In genomic region chr14:93319958-93320357, GRCh38 we compare ENCODE assay signal across 19 cellular contexts.
A peak's percentile ranks its signal among the peaks of the same experiment; 100 is the strongest.
DNase-seq lines count a peak whose midpoint lies in the region; FAIRE-seq lines count a peak whose summit lies in the region.
"Had no signal": no experiment of that assay in that cellular context is flagged by ENCODE, and none has a peak within 500 bp of the region (broad histone marks: within the 10 kb centered on the region; RNA-seq: fewer than 3 reads in every experiment).

No MANE protein-coding gene starts in this region.

- FAIRE-seq in GM18507 (lab: Jason Lieb, UNC): peak; percentile 77
- FAIRE-seq: HepG2 had no signal

- H3K4me3 Mint-ChIP-seq in dendritic cell treated with granulocyte-macrophage colony-stimulating factor and Interleukin-4, amounts not matched to agents 40 ng/mL and 50 ng/mL, for 4 days: no peak overlapping the region

- peak overlapping the region; percentile 44 for H3K27ac Mint-ChIP-seq in dendritic cell treated with granulocyte-macrophage colony-stimulating factor and Interleukin-4, amounts not matched to agents 40 ng/mL and 50 ng/mL, for 4 days

- no peak for DNase-seq in GM18507 (ENCODE audit: extremely low spot score, insufficient read length, low read depth)
- peak; percentile 47 for DNase-seq in KBM-7
- no peak for DNase-seq in posterior cingulate gyrus
- DNase-seq in Ammon's horn (ENCODE audit: low spot score): no peak
- DNase-seq in pons (ENCODE audit: low spot score): no peak
- DNase-seq in activated CD4-positive, CD25-positive, alpha-beta regulatory T cell (lab: John Stamatoyannopoulos, UW): no peak
- DNase-seq: activated CD4-positive, alpha-beta T cell treated with anti-CD3 and anti-CD28 coated beads for 1 hour; activated gamma-delta T cell treated with Interleukin-2 at 50 U/mL for 16 hours; esophagus squamous epithelium; GF-D8; GOT3; midbrain; NCI-H1694 treated with DMSO at 0.1 percent for 48 hours; NCI-H748 treated with DMSO at 0.1 percent for 48 hours; retina had no signal

- H3K36me3 ChIP-seq in BLaER1: peaks cover 27% of the 10 kb centered on the region
- H3K36me3 ChIP-seq: esophagus squamous epithelium had no signal

- H3K4me2 ChIP-seq in BLaER1: peak overlapping the region; percentile 79

- peaks cover 63% of the 10 kb centered on the region for H3K4me1 Mint-ChIP-seq in dendritic cell treated with granulocyte-macrophage colony-stimulating factor and Interleukin-4, amounts not matched to agents 40 ng/mL and 50 ng/mL, for 4 days (ENCODE audit: low read depth)

- H3K27me3 Mint-ChIP-seq in dendritic cell treated with granulocyte-macrophage colony-stimulating factor and Interleukin-4, amounts not matched to agents 40 ng/mL and 50 ng/mL, for 4 days: no peaks in the 10 kb centered on the region

- no peaks in the 10 kb centered on the region for H3K27me3 ChIP-seq in BLaER1
- H3K27me3 ChIP-seq: esophagus squamous epithelium had no signal

- H3K27ac ChIP-seq in BLaER1: peak overlapping the region; percentile 68; the same call in 1 of the 2 replicates
- H3K27ac ChIP-seq: C4-2B, esophagus squamous epithelium had no signal

- peak overlapping the region; percentile 8; the same call in 1 of the 2 replicates for H3K9ac ChIP-seq in BLaER1

- peaks cover 80% of the 10 kb centered on the region for H4K20me1 ChIP-seq in BLaER1

- H3K36me3 Mint-ChIP-seq in dendritic cell treated with granulocyte-macrophage colony-stimulating factor and Interleukin-4, amounts not matched to agents 40 ng/mL and 50 ng/mL, for 4 days (ENCODE audit: low read depth): peaks cover 23% of the 10 kb centered on the region

- in situ Hi-C loops in KBM-7 (cut with MboI; ENCODE audit: low pct_unique_long_range_greater_than_20kb, low sequenced_read_pairs): no loop called here

- H3K9me3 Mint-ChIP-seq in dendritic cell treated with granulocyte-macrophage colony-stimulating factor and Interleukin-4, amounts not matched to agents 40 ng/mL and 50 ng/mL, for 4 days: no peaks in the 10 kb centered on the region

- H3K4me1 ChIP-seq in BLaER1: peaks cover 37% of the 10 kb centered on the region

- H3K9me3 ChIP-seq in BLaER1: peaks cover 7% of the 10 kb centered on the region; the same call in 1 of the 2 replicates
- H3K9me3 ChIP-seq: esophagus squamous epithelium had no signal

- intact Hi-C loops in dendritic cell treated with granulocyte-macrophage colony-stimulating factor and Interleukin-4, amounts not matched to agents 40 ng/mL and 50 ng/mL, for 4 days (cut with micrococcal nuclease): no loop called here
- intact Hi-C loops in posterior cingulate gyrus (cut with DNase I): no loop called here

- no peak overlapping the region for H3K4me3 ChIP-seq in BLaER1
- H3K4me3 ChIP-seq: esophagus squamous epithelium had no signal
